In genomic region chr11:74685338-74685737, GRCh38 we compare ENCODE assay signal across 14 cellular contexts. TPM values are rescaled to one million over a fixed set of nuclear protein-coding genes. Genes with fewer than 3 reads are reported as not detected.
A peak's percentile ranks its signal among the peaks of the same experiment; 100 is the strongest.
DNase-seq lines count a peak whose midpoint lies in the region; ATAC-seq and TF ChIP-seq lines count a peak whose summit lies in the region.
"Had no signal": no experiment of that assay in that cellular context is flagged by ENCODE, and none has a peak within 500 bp of the region (broad histone marks: within the 10 kb centered on the region; RNA-seq: fewer than 3 reads in every experiment).

No MANE protein-coding gene starts in this region.

- H3K9me3 Mint-ChIP-seq in natural killer cell treated with Interleukin-12 subunit alpha and Interleukin-12 subunit beta and Interleukin-15 and Interleukin-18, amount 100 ng/mL, for 72 hours = no peaks in the 10 kb centered on the region
- no peaks in the 10 kb centered on the region for H3K9me3 Mint-ChIP-seq in natural killer cell
- H3K9me3 Mint-ChIP-seq in dendritic cell treated with granulocyte-macrophage colony-stimulating factor and Interleukin-4, amounts not matched to agents 40 ng/mL and 50 ng/mL, for 4 days = peaks cover 9% of the 10 kb centered on the region
- H3K9me3 Mint-ChIP-seq in progenitor cell of endocrine pancreas (ENCODE audit: low read depth) = no peaks in the 10 kb centered on the region
- H3K9me3 Mint-ChIP-seq: CD4-positive, alpha-beta memory T cell had no signal

- no peak for TF ChIP-seq CTCF in natural killer cell (IDR thresholded peaks at IDR 0.05)
- TF ChIP-seq CTCF in progenitor cell of endocrine pancreas (IDR thresholded peaks at IDR 0.05; ENCODE audit: unreplicated experiment) = no peak

- peaks cover 0 to 5% of the 10 kb centered on the region in 2 donors for H3K4me1 Mint-ChIP-seq in natural killer cell treated with Interleukin-12 subunit alpha and Interleukin-12 subunit beta and Interleukin-15 and Interleukin-18, amount 100 ng/mL, for 72 hours (ENCODE audit: low read depth in 2 of 2)
- no peaks in the 10 kb centered on the region for H3K4me1 Mint-ChIP-seq in natural killer cell
- H3K4me1 Mint-ChIP-seq in dendritic cell treated with granulocyte-macrophage colony-stimulating factor and Interleukin-4, amounts not matched to agents 40 ng/mL and 50 ng/mL, for 4 days (ENCODE audit: low read depth) = peaks cover 58% of the 10 kb centered on the region
- H3K4me1 Mint-ChIP-seq in progenitor cell of endocrine pancreas (ENCODE audit: low read depth) = peaks cover 2% of the 10 kb centered on the region

- ATAC-seq in natural killer cell treated with Interleukin-12 subunit alpha and Interleukin-12 subunit beta and Interleukin-15 and Interleukin-18, amount 100 ng/mL, for 72 hours = no peak
- ATAC-seq in natural killer cell (no peak), GM21528 (IDR thresholded peaks at IDR 0.05; ENCODE audit: low FRiP score, unreplicated experiment) (no peak)

- H3K27me3 Mint-ChIP-seq in natural killer cell treated with Interleukin-12 subunit alpha and Interleukin-12 subunit beta and Interleukin-15 and Interleukin-18, amount 100 ng/mL, for 72 hours = peaks cover 8 to 27% of the 10 kb centered on the region in 2 donors
- peaks cover 24 to 26% of the 10 kb centered on the region in 2 donors for H3K27me3 Mint-ChIP-seq in natural killer cell (ENCODE audit: low read depth in 2 of 2)
- H3K27me3 Mint-ChIP-seq in dendritic cell treated with granulocyte-macrophage colony-stimulating factor and Interleukin-4, amounts not matched to agents 40 ng/mL and 50 ng/mL, for 4 days = peaks cover 25% of the 10 kb centered on the region
- H3K27me3 Mint-ChIP-seq in progenitor cell of endocrine pancreas = peaks cover 12% of the 10 kb centered on the region

- H3K27ac Mint-ChIP-seq in natural killer cell treated with Interleukin-12 subunit alpha and Interleukin-12 subunit beta and Interleukin-15 and Interleukin-18, amount 100 ng/mL, for 72 hours = no peak overlapping the region
- H3K27ac Mint-ChIP-seq in natural killer cell (no peak overlapping the region), progenitor cell of endocrine pancreas (peak overlapping the region; percentile 85)
- peak overlapping the region; percentile 90 for H3K27ac Mint-ChIP-seq in dendritic cell treated with granulocyte-macrophage colony-stimulating factor and Interleukin-4, amounts not matched to agents 40 ng/mL and 50 ng/mL, for 4 days
- H3K27ac Mint-ChIP-seq: B cell had no signal

- H3K4me3 Mint-ChIP-seq in natural killer cell treated with Interleukin-12 subunit alpha and Interleukin-12 subunit beta and Interleukin-15 and Interleukin-18, amount 100 ng/mL, for 72 hours = no peak overlapping the region
- H3K4me3 Mint-ChIP-seq in natural killer cell (no peak overlapping the region), progenitor cell of endocrine pancreas (ENCODE audit: low read depth) (no peak overlapping the region)
- H3K4me3 Mint-ChIP-seq in dendritic cell treated with granulocyte-macrophage colony-stimulating factor and Interleukin-4, amounts not matched to agents 40 ng/mL and 50 ng/mL, for 4 days = peak overlapping the region; percentile 9
- H3K4me3 Mint-ChIP-seq: B cell; CD4-positive, alpha-beta memory T cell had no signal

- intact Hi-C loops in natural killer cell (cut with micrococcal nuclease) = no loop called here
- intact Hi-C loops in dendritic cell treated with granulocyte-macrophage colony-stimulating factor and Interleukin-4, amounts not matched to agents 40 ng/mL and 50 ng/mL, for 4 days (cut with micrococcal nuclease) = loop anchor here (2.0 to 5.0 kb wide), 2 partner anchors 52 to 71 kb away; no protein-coding TSS in a partner anchor

- H3K36me3 Mint-ChIP-seq in natural killer cell treated with Interleukin-12 subunit alpha and Interleukin-12 subunit beta and Interleukin-15 and Interleukin-18, amount 100 ng/mL, for 72 hours = no peaks in the 10 kb centered on the region
- H3K36me3 Mint-ChIP-seq in natural killer cell (no peaks in the 10 kb centered on the region), progenitor cell of endocrine pancreas (ENCODE audit: insufficient read depth) (no peaks in the 10 kb centered on the region)
- H3K36me3 Mint-ChIP-seq in dendritic cell treated with granulocyte-macrophage colony-stimulating factor and Interleukin-4, amounts not matched to agents 40 ng/mL and 50 ng/mL, for 4 days (ENCODE audit: low read depth) = peaks cover 7% of the 10 kb centered on the region
- H3K36me3 Mint-ChIP-seq: CD4-positive, alpha-beta memory T cell had no signal

- DNase-seq in natural killer cell treated with Interleukin-12 subunit alpha and Interleukin-12 subunit beta and Interleukin-15 and Interleukin-18, amount 100 ng/mL, for 72 hours (ENCODE audit: low spot score) = peak; percentile 12
- DNase-seq in natural killer cell (no peak), progenitor cell of endocrine pancreas (ENCODE audit: low spot score, unreplicated experiment) (no peak), pons (ENCODE audit: low spot score) (no peak), hypothalamus (lab: John Stamatoyannopoulos, UW) (no peak)
- DNase-seq: CD4-positive, alpha-beta memory T cell; DMS79; KG1 had no signal

RNA-seq across cellular contexts. Expression of gene CHRDL2, which starts 45.9 kb away (rescaled TPM):
- total RNA-seq in natural killer cell treated with Interleukin-12 subunit alpha and Interleukin-12 subunit beta and Interleukin-15 and Interleukin-18, amount 100 ng/mL, for 72 hours = not detected
- not detected for total RNA-seq in natural killer cell
- 1.3 and 2.5 TPM in 2 replicates for total RNA-seq in progenitor cell of endocrine pancreas
- total RNA-seq: A172; B cell; CD4-positive, alpha-beta memory T cell; G401; H7 had no signal

Comparison
In these comparisons a context has a peak if more than half of its experiments do, and no peak if none do; other contexts are left out.
1. H3K27ac Mint-ChIP-seq: peak in dendritic cell treated with granulocyte-macrophage colony-stimulating factor and Interleukin-4, amounts not matched to agents 40 ng/mL and 50 ng/mL, for 4 days (single experiment) and progenitor cell of endocrine pancreas (single experiment); none in natural killer cell treated with Interleukin-12 subunit alpha and Interleukin-12 subunit beta and Interleukin-15 and Interleukin-18, amount 100 ng/mL, for 72 hours (0 of 2) and natural killer cell (0 of 2).